Comparison of ENCODE assay signal across 8 cellular contexts in the genomic region with DNA sequence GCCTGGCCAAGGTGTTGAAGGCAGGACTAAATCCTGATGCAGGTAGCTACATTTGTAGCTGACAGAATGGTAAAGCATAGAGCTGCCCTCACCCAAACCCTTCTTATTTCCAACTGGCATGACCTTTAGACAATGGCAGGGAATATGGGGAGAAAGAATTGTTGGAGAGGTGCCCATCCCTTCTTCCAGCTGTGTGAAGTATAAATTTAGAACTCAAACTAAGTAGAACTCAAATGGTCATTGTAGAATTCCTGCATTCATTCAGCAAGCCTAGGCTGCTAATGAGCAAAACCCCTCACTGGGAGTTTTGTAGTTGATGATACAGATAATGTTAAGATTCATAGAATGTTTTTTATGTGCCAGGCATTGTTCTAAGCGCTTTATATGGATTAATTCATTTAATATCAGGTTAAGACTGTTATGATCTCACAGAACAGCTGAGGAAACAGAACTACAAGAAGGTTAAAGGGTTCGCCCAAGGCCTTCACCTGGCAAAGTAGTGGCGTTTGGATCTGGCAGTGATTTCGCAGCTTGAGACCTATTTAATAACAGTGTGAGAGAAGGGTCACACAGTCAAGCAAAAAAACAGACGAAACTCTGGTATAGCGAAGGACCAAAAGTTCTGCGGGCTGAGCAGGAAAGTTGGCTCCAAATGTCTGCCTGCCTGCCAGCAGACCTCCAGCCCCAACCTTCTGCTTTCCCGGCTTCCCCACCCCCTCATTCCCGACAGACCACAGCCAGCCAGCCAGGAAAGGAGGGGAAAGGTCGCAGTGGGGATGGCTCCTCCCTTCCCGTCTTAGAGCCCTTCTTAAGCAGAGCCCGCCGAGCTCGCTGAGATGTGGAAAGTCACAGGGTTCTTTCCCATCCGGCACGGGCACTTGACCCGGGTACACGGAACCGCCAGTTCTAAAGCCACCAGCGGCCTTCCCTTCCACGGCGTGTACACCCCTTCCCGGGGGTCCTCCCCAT. TPM values are rescaled to one million over a fixed set of nuclear protein-coding genes. Genes with fewer than 3 reads are reported as not detected.
DNase-seq lines count a peak whose midpoint lies in the region; ATAC-seq and TF ChIP-seq lines count a peak whose summit lies in the region.

No MANE protein-coding gene starts in this region.

- peaks cover 46% of the 10 kb centered on the region for H3K4me1 Mint-ChIP-seq in neural crest cell

- TF ChIP-seq RAD21 in SK-N-SH (IDR thresholded peaks at IDR 0.05; ENCODE audit: low read length), result no peak

- H3K27me3 Mint-ChIP-seq in neural crest cell (ENCODE audit: low read depth), result peaks cover 16% of the 10 kb centered on the region

- DNase-seq in SK-N-SH, result peak; percentile 75
- peak; percentile 47 for DNase-seq in neural crest cell (ENCODE audit: low read depth, low spot score)
- no peak for DNase-seq in NCI-H1930 (lab: John Stamatoyannopoulos, UW)
- DNase-seq in NCI-H1105 (lab: John Stamatoyannopoulos, UW), result no peak

- H3K9me3 ChIP-seq in BLaER1 treated with 17β-estradiol and CSF1 and Interleukin-3, amounts not matched to agents 10 nM and 100 nM (replicated peaks in 1 of 11), result no peaks in the 10 kb centered on the region
- H3K9me3 ChIP-seq in SK-N-SH, result no peaks in the 10 kb centered on the region
- H3K9me3 ChIP-seq in gastroesophageal sphincter, result no peaks in the 10 kb centered on the region

- peak overlapping the region in 4 of 11 experiments; percentile 82 to 83 (median 82); a peak in 5 of 22 replicates for H3K27ac ChIP-seq in BLaER1 treated with 17β-estradiol and CSF1 and Interleukin-3, amounts not matched to agents 10 nM and 100 nM
- H3K27ac ChIP-seq in SK-N-SH (ENCODE audit: low read depth in 2 of 2, low read length in 1 of 2) (peak overlapping the region in 1 of 2 experiments; percentile 91; a peak in 2 of 4 replicates), gastroesophageal sphincter (peak overlapping the region; percentile 85 to 94 (median 91))

- H3K9ac ChIP-seq in BLaER1 treated with 17β-estradiol and CSF1 and Interleukin-3, amounts not matched to agents 10 nM and 100 nM, result peak overlapping the region in 1 of 11 experiments; percentile 87; a peak in 1 of 22 replicates
- no peak overlapping the region for H3K9ac ChIP-seq in SK-N-SH

- TF ChIP-seq EP300 in SK-N-SH (IDR thresholded peaks at IDR 0.05; ENCODE audit: borderline replicate concordance in 1 of 2, low read depth in 1 of 2, low read length in 1 of 2) (peak in 1 of 2 experiments; percentile 66; a peak in 1 of 4 replicates), gastroesophageal sphincter (IDR thresholded peaks at IDR 0.05) (no peak)

- peak overlapping the region in 6 of 11 experiments; percentile 75 to 99 (median 92); a peak in 9 of 22 replicates for H3K4me2 ChIP-seq in BLaER1 treated with 17β-estradiol and CSF1 and Interleukin-3, amounts not matched to agents 10 nM and 100 nM
- no peak overlapping the region for H3K4me2 ChIP-seq in SK-N-SH

- H2AFZ ChIP-seq in SK-N-SH (ENCODE audit: low read depth), result peak overlapping the region; percentile 53; the same call in 1 of the 2 replicates

- 74% methylated on average over 23 of the region's 23 CpGs for WGBS in SK-N-SH (ENCODE audit: low lambda C conversion rate)
- WGBS in gastroesophageal sphincter (ENCODE audit: low coverage in 1 of 2), 2 donors, result 6 to 12% methylated on average over 7 to 11 of the region's 23 CpGs

- CTCF ChIA-PET in SK-N-SH (lab: Yijun Ruan, JAX), result interaction anchor here (0.7 to 8.9 kb wide), 13 partner anchors 9 to 710 kb away, joined by 3 to 187 read pairs (median 6); a partner anchor contains a TSS

- no peaks in the 10 kb centered on the region for H3K9me3 Mint-ChIP-seq in neural crest cell

- no peaks in the 10 kb centered on the region for H3K9me2 ChIP-seq in SK-N-SH

- POLR2A ChIA-PET in SK-N-SH (lab: Yijun Ruan, JAX), result interaction anchor here (1.0 to 2.2 kb wide), 4 partner anchors 10 to 94 kb away, joined by 3 to 9 read pairs (median 5); no protein-coding TSS in a partner anchor

- H3K79me2 ChIP-seq in SK-N-SH (ENCODE audit: insufficient read depth), result peaks cover 34% of the 10 kb centered on the region

- peaks cover 2 to 23% (median 14%) of the 10 kb centered on the region in 11 experiments; a peak in 12 of 22 replicates for H3K36me3 ChIP-seq in BLaER1 treated with 17β-estradiol and CSF1 and Interleukin-3, amounts not matched to agents 10 nM and 100 nM
- peaks cover 9 to 11% of the 10 kb centered on the region in 2 experiments for H3K36me3 ChIP-seq in SK-N-SH (replicated peaks in 1 of 2; ENCODE audit: control insufficient read depth in 1 of 2, insufficient read depth in 2 of 2, low read length in 1 of 2)
- H3K36me3 ChIP-seq in gastroesophageal sphincter, result peaks cover 0 to 9% of the 10 kb centered on the region in 2 donors

- H3K27me3 ChIP-seq in BLaER1 treated with 17β-estradiol and CSF1 and Interleukin-3, amounts not matched to agents 10 nM and 100 nM, result no peaks in the 10 kb centered on the region
- H3K27me3 ChIP-seq in SK-N-SH (ENCODE audit: insufficient read depth), result no peaks in the 10 kb centered on the region
- H3K27me3 ChIP-seq in gastroesophageal sphincter, result no peaks in the 10 kb centered on the region

- TF ChIP-seq CTCF in SK-N-SH (IDR thresholded peaks at IDR 0.05) (no peak), gastroesophageal sphincter (IDR thresholded peaks at IDR 0.05) (no peak), neural crest cell (conservative IDR thresholded peaks at IDR 0.05) (no peak)

- peak overlapping the region; percentile 23 for H3K27ac Mint-ChIP-seq in neural crest cell (ENCODE audit: unreplicated experiment)

- ATAC-seq in gastroesophageal sphincter, result peak; percentile 73
- no peak for ATAC-seq in esophagus mucosa
- ATAC-seq in GM19463 (IDR thresholded peaks at IDR 0.05; ENCODE audit: unreplicated experiment), result no peak

- TF ChIP-seq POLR2A in gastroesophageal sphincter (IDR thresholded peaks at IDR 0.05), result peak in 1 of 2 donors; percentile 20

- H3K4me3 Mint-ChIP-seq in neural crest cell, result peak overlapping the region; percentile 94

- H3K4me1 ChIP-seq in BLaER1 treated with 17β-estradiol and CSF1 and Interleukin-3, amounts not matched to agents 10 nM and 100 nM, result peaks cover 45 to 78% (median 51%) of the 10 kb centered on the region in 10 experiments
- peaks cover 25 to 33% of the 10 kb centered on the region in 2 experiments; a peak in 3 of 4 replicates for H3K4me1 ChIP-seq in SK-N-SH (ENCODE audit: control insufficient read depth in 1 of 2, insufficient read depth in 2 of 2, low read depth in 1 of 2, low read length in 1 of 2)
- H3K4me1 ChIP-seq in gastroesophageal sphincter, result peaks cover 3 to 56% (median 12%) of the 10 kb centered on the region in 3 donors

- peaks cover 0 to 30% (median 22%) of the 10 kb centered on the region in 11 experiments; a peak in 15 of 22 replicates for H4K20me1 ChIP-seq in BLaER1 treated with 17β-estradiol and CSF1 and Interleukin-3, amounts not matched to agents 10 nM and 100 nM
- H4K20me1 ChIP-seq in SK-N-SH (ENCODE audit: insufficient read depth), result peaks cover 8% of the 10 kb centered on the region; the same call in 1 of the 2 replicates

- no peak overlapping the region for H3K4me3 ChIP-seq in BLaER1 treated with 17β-estradiol and CSF1 and Interleukin-3, amounts not matched to agents 10 nM and 100 nM
- H3K4me3 ChIP-seq in SK-N-SH (ENCODE audit: low read depth in 2 of 2, low read length in 1 of 2) (no peak overlapping the region), gastroesophageal sphincter (peak overlapping the region in 1 of 2 donors; percentile 70)

- peaks cover 9% of the 10 kb centered on the region for H3K36me3 Mint-ChIP-seq in neural crest cell (ENCODE audit: low read depth)

- H3F3A ChIP-seq in SK-N-SH (replicated peaks; ENCODE audit: insufficient read depth), result peaks cover 18% of the 10 kb centered on the region

TF ChIP-seq in SK-N-SH, 30 proteins besides CTCF, POLR2A, EP300 and RAD21:
- peak; percentile 3; the same call in 1 of the 2 replicates for TF ChIP-seq SMC3 (IDR thresholded peaks at IDR 0.05; ENCODE audit: low read depth, low read length)
- no peak for TF ChIP-seq RCOR1 (IDR thresholded peaks at IDR 0.05; ENCODE audit: low read length)
- TF ChIP-seq ELF1 (IDR thresholded peaks at IDR 0.05), result no peak
- no peak for TF ChIP-seq TAF1 (IDR thresholded peaks at IDR 0.05; ENCODE audit: borderline replicate concordance, low read depth, low read length)
- TF ChIP-seq CHD2 (IDR thresholded peaks at IDR 0.05; ENCODE audit: low read length, partially characterized antibody), result peak; percentile 83
- no peak for TF ChIP-seq RXRA (IDR thresholded peaks at IDR 0.05; ENCODE audit: borderline replicate concordance, low read depth)

RNA-seq across cellular contexts. Expression of a gene that starts 1.6 kb away (rescaled TPM):
- 24.0 and 29.1 TPM in 2 replicates for polyA plus RNA-seq in SK-N-SH (2012; rRNA removed)
- polyA plus RNA-seq in SK-N-SH (2012; cell fraction: cytosol; rRNA removed), result 20.5 and 25.9 TPM in 2 replicates
- 31.2 and 40.6 TPM in 2 replicates for polyA plus RNA-seq in SK-N-SH (2012; cell fraction: nucleus; rRNA removed)
- total RNA-seq in gastroesophageal sphincter (10 to 100 TPM in 1 of 4 donors, 1 to 10 TPM in 3; 2.8 to 19.0 (median 6.6) TPM), neural crest cell (46.7 and 51.9 TPM in 2 replicates), esophagus mucosa (157 TPM)

RNA-seq across cellular contexts. Expression of a gene that starts 22.4 kb away (rescaled TPM):
- polyA plus RNA-seq in SK-N-SH (2012; rRNA removed), result 22.5 and 27.8 TPM in 2 replicates
- polyA plus RNA-seq in SK-N-SH (2012; cell fraction: cytosol; rRNA removed), result 27.0 and 27.7 TPM in 2 replicates
- polyA plus RNA-seq in SK-N-SH (2012; cell fraction: nucleus; rRNA removed), result 22.5 and 39.9 TPM in 2 replicates
- 10 to 100 TPM; 20.4 to 29.8 (median 27.1) TPM for total RNA-seq in gastroesophageal sphincter
- total RNA-seq in neural crest cell, result 50.5 and 51.5 TPM in 2 replicates
- 18.4 TPM for total RNA-seq in esophagus mucosa

RNA-seq across cellular contexts. Expression of a gene that starts 44.3 kb away (rescaled TPM):
- polyA plus RNA-seq in SK-N-SH (2012; rRNA removed), result 80.4 and 82.0 TPM in 2 replicates
- polyA plus RNA-seq in SK-N-SH (2012; cell fraction: cytosol; rRNA removed), result 32.4 and 59.8 TPM in 2 replicates
- polyA plus RNA-seq in SK-N-SH (2012; cell fraction: nucleus; rRNA removed), result 120 and 129 TPM in 2 replicates
- total RNA-seq in gastroesophageal sphincter (10 to 100 TPM; 36.9 to 87.1 (median 43.3) TPM), neural crest cell (56.7 and 65.2 TPM in 2 replicates), esophagus mucosa (38.5 TPM)

Comparison
In these comparisons a context has a peak if more than half of its experiments do, and no peak if none do; other contexts are left out.
1. DNase-seq: peak in SK-N-SH (single experiment) and neural crest cell (single experiment); none in NCI-H1930 (0 of 2) and NCI-H1105 (single experiment).